In the genomic region with DNA sequence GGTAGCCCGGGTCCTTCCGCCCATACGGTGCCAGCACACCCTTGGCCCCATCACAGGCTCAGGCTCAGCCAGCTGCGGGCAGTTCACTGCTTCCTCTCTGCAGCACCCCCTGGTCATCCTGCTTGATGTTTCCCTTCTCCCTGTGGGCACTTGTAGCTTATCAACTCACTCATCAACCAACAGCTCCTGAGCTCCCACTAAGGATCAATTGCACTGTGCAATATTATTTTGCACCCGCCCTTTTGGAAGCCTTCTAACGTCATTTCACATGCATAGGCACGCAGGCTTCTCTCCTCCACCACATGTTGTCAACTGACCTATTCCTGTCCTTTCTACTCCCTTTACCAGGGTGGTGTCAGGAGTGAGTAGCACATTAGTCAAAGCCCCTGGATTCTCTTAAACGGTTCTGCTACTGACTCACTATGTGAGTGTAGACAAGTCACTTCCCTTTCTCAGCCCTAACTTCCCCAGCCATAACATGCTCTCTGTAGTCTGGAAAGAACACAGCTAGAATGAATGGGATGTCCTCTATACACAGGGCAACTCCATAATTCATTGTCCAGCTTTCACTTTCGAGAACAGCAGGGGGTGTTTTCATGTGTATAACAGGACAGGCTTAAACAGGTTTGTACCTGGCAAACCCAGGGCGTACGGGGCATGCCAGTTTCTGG, we compare ENCODE assay signal across 1 cellular context.
TF ChIP-seq lines count a peak whose summit lies in the region.

No MANE protein-coding gene starts in this region.

TF ChIP-seq in GM23338, 12 proteins besides CTCF, POLR2A, EP300 and RAD21 (continued from another document):
- TF ChIP-seq ETS1 (IDR thresholded peaks at IDR 0.05) (no peak), STAT1 (IDR thresholded peaks at IDR 0.05; ENCODE audit: unreplicated experiment) (no peak), POLR2AphosphoS5 (IDR thresholded peaks at IDR 0.05; ENCODE audit: low read depth) (no peak), JUNB (IDR thresholded peaks at IDR 0.05; ENCODE audit: unreplicated experiment) (no peak), NANOG (IDR thresholded peaks at IDR 0.05; ENCODE audit: borderline replicate concordance) (no peak), ZNF331 (CRISPR knock-in tag; IDR thresholded peaks at IDR 0.05; ENCODE audit: low read depth) (no peak), CREB1 (CRISPR knock-in tag; IDR thresholded peaks at IDR 0.05; ENCODE audit: low read depth) (no peak), EZH2 (IDR thresholded peaks at IDR 0.05; ENCODE audit: low read depth, unreplicated experiment) (no peak), EZH2phosphoT487 (IDR thresholded peaks at IDR 0.05; ENCODE audit: unreplicated experiment) (no peak)
- TF ChIP-seq, protein P1, sequence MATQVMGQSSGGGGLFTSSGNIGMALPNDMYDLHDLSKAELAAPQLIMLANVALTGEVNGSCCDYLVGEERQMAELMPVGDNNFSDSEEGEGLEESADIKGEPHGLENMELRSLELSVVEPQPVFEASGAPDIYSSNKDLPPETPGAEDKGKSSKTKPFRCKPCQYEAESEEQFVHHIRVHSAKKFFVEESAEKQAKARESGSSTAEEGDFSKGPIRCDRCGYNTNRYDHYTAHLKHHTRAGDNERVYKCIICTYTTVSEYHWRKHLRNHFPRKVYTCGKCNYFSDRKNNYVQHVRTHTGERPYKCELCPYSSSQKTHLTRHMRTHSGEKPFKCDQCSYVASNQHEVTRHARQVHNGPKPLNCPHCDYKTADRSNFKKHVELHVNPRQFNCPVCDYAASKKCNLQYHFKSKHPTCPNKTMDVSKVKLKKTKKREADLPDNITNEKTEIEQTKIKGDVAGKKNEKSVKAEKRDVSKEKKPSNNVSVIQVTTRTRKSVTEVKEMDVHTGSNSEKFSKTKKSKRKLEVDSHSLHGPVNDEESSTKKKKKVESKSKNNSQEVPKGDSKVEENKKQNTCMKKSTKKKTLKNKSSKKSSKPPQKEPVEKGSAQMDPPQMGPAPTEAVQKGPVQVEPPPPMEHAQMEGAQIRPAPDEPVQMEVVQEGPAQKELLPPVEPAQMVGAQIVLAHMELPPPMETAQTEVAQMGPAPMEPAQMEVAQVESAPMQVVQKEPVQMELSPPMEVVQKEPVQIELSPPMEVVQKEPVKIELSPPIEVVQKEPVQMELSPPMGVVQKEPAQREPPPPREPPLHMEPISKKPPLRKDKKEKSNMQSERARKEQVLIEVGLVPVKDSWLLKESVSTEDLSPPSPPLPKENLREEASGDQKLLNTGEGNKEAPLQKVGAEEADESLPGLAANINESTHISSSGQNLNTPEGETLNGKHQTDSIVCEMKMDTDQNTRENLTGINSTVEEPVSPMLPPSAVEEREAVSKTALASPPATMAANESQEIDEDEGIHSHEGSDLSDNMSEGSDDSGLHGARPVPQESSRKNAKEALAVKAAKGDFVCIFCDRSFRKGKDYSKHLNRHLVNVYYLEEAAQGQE (IDR thresholded peaks at IDR 0.05; ENCODE audit: unreplicated experiment) = no peak
